In genomic region chr19:15584541-15585115, GRCh38 we compare ENCODE assay signal across 8 cellular contexts. TPM values are rescaled to one million over a fixed set of nuclear protein-coding genes. Genes with fewer than 3 reads are reported as not detected.
A peak's percentile ranks its signal among the peaks of the same experiment; 100 is the strongest.
DNase-seq lines count a peak whose midpoint lies in the region; ATAC-seq lines count a peak whose summit lies in the region.

No MANE protein-coding gene starts in this region.

- no peaks in the 10 kb centered on the region for H3K36me3 Mint-ChIP-seq in activated naive CD8-positive, alpha-beta T cell

- H3K4me3 Mint-ChIP-seq in activated naive CD8-positive, alpha-beta T cell, result peak overlapping the region; percentile 40

- peaks cover 16% of the 10 kb centered on the region for H3K27me3 Mint-ChIP-seq in activated naive CD8-positive, alpha-beta T cell

- no peaks in the 10 kb centered on the region for H3K9me3 Mint-ChIP-seq in activated naive CD8-positive, alpha-beta T cell (ENCODE audit: low read depth)

- H3K9ac ChIP-seq in rectal smooth muscle tissue (ENCODE audit: low read length), result no peak overlapping the region

- DNase-seq in DMS53 (lab: John Stamatoyannopoulos, UW), result peak; percentile 66
- peak; percentile 60 to 75 for DNase-seq in Kasumi-1 (lab: John Stamatoyannopoulos, UW)
- peak; percentile 26 to 60 for DNase-seq in SW 1271 (lab: John Stamatoyannopoulos, UW)
- peak; percentile 92 for DNase-seq in cardiac septum (ENCODE audit: low spot score)

- no peak overlapping the region for H3K27ac ChIP-seq in rectal smooth muscle tissue (ENCODE audit: low read depth, low read length)

- peak overlapping the region; percentile 34 for H3K4me3 ChIP-seq in rectal smooth muscle tissue (ENCODE audit: low read length)

- intact Hi-C loops in cardiac septum (cut with DNase I), result no loop called here

- no peak overlapping the region for H3K27ac Mint-ChIP-seq in activated naive CD8-positive, alpha-beta T cell

- H3K4me1 Mint-ChIP-seq in activated naive CD8-positive, alpha-beta T cell (ENCODE audit: low read depth), result peaks cover 2% of the 10 kb centered on the region

- no peak for ATAC-seq in HG03432 (IDR thresholded peaks at IDR 0.05; ENCODE audit: unreplicated experiment)
- no peak for ATAC-seq in HG02642 (IDR thresholded peaks at IDR 0.05; ENCODE audit: poor library complexity, unreplicated experiment)

- H3K4me1 ChIP-seq in rectal smooth muscle tissue (ENCODE audit: control insufficient read depth, insufficient read depth, low read length), result no peaks in the 10 kb centered on the region

- H3K27me3 ChIP-seq in rectal smooth muscle tissue (ENCODE audit: control insufficient read depth, insufficient read depth, low read length), result no peaks in the 10 kb centered on the region

- no peaks in the 10 kb centered on the region for H3K36me3 ChIP-seq in rectal smooth muscle tissue (ENCODE audit: control insufficient read depth, insufficient read depth, low read length)

RNA-seq across cellular contexts. Expression of gene CYP4F8, which starts 30.4 kb away (rescaled TPM):
- not detected for total RNA-seq in cardiac septum

RNA-seq across cellular contexts. Expression of gene CYP4F3, which starts 56.1 kb away (rescaled TPM):
- total RNA-seq in cardiac septum, result 1.00 TPM
